8 cellular contexts compared by ENCODE assay signal in the genomic region with DNA sequence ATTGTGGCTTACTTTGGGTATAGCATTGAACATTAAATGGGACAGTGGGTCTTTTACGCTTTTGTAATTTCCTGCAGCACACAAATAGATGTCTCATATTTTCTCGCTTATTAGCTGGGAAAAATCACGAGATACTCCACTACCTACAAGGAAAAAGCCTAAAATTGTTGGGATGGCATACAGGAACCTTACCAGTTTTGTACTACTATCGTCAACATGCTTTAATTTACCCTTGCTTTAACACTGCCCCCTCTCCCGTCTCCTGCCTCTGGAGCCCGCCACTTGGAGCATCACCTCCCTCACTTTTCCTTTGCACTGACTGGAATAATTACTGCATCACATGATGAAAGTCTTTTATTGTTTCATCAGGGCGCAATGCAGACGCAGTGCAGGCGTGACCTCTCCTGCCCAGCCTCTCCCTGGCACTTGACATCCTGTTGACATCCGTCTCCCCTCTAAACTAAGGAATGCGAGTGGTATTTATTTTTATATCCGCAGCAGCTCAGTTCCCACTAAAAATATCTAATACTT. TPM values are rescaled to one million over a fixed set of nuclear protein-coding genes. Genes with fewer than 3 reads are reported as not detected.
A peak's percentile ranks its signal among the peaks of the same experiment; 100 is the strongest.
DNase-seq lines count a peak whose midpoint lies in the region; ATAC-seq and TF ChIP-seq lines count a peak whose summit lies in the region.

No MANE protein-coding gene starts in this region.

- TF ChIP-seq POLR2A in Raji (IDR thresholded peaks at IDR 0.05; ENCODE audit: insufficient read depth, low read depth, low read length) (0 out of 2 replicates have a peak, but pooled peaks have one; percentile 32), body of pancreas (IDR thresholded peaks at IDR 0.05) (peak in 2 of 3 donors; percentile 52 to 79)

- WGBS in body of pancreas, 2 donors, result 12 to 17% methylated on average over 12 of the region's 12 CpGs
- no CpG with 5 or more reads among the region's 12 CpGs for WGBS in iPS DF 6.9 (ENCODE audit: insufficient coverage, insufficient read length)

- H3K36me3 ChIP-seq in body of pancreas (replicated peaks in 1 of 2; ENCODE audit: insufficient read depth in 1 of 2, low read depth in 2 of 2), result peaks cover 0 to 7% of the 10 kb centered on the region in 2 donors
- H3K36me3 ChIP-seq in iPS DF 6.9 (ENCODE audit: control insufficient read depth, insufficient read depth, low read length), result peaks cover 4% of the 10 kb centered on the region; the same call in 1 of the 2 replicates
- H3K36me3 ChIP-seq in rectal smooth muscle tissue (ENCODE audit: control insufficient read depth, insufficient read depth, low read length), result peaks cover 3% of the 10 kb centered on the region

- H3K4me3 ChIP-seq in LNCaP clone FGC (ENCODE audit: low read depth, low read length) (peak overlapping the region; percentile 97), body of pancreas (peak overlapping the region in 1 of 2 donors; percentile 25), iPS DF 6.9 (ENCODE audit: low read length) (peak overlapping the region; percentile 60; the same call in 1 of the 2 replicates), rectal smooth muscle tissue (ENCODE audit: low read length) (peak overlapping the region; percentile 64)

- ATAC-seq in body of pancreas (peak; percentile 9), HG02870 (IDR thresholded peaks at IDR 0.05; ENCODE audit: unreplicated experiment) (no peak), HG03520 (IDR thresholded peaks at IDR 0.05; ENCODE audit: unreplicated experiment) (no peak)

- intact Hi-C loops in body of pancreas (cut with DNase I), result no loop called here

- H3K27me3 ChIP-seq in body of pancreas (no peaks in the 10 kb centered on the region), iPS DF 6.9 (ENCODE audit: control insufficient read depth, insufficient read depth, low read length) (no peaks in the 10 kb centered on the region), rectal smooth muscle tissue (ENCODE audit: control insufficient read depth, insufficient read depth, low read length) (no peaks in the 10 kb centered on the region)

- no peaks in the 10 kb centered on the region for H3K9me3 ChIP-seq in body of pancreas
- H3K9me3 ChIP-seq in iPS DF 6.9 (ENCODE audit: control insufficient read depth, insufficient read depth, low read length), result no peaks in the 10 kb centered on the region

- peak; percentile 45 for DNase-seq in DMS114 treated with DMSO at 0.1 percent for 48 hours (lab: John Stamatoyannopoulos, UW; ENCODE audit: unreplicated experiment)
- DNase-seq in LNCaP clone FGC (ENCODE audit: low read depth), result peak; percentile 61
- DNase-seq in body of pancreas, result peak; percentile 43 to 71 (median 56)
- DNase-seq in iPS DF 6.9 (ENCODE audit: low read depth, low spot score), result no peak

- H3K4me1 ChIP-seq in body of pancreas (peaks cover 20% of the 10 kb centered on the region), iPS DF 6.9 (ENCODE audit: control insufficient read depth, insufficient read depth, low read length) (0 out of 2 replicates have a peak, but pooled peaks cover 1% of the 10 kb centered on the region), rectal smooth muscle tissue (ENCODE audit: control insufficient read depth, insufficient read depth, low read length) (peaks cover 11% of the 10 kb centered on the region)

- H3K9ac ChIP-seq in rectal smooth muscle tissue (ENCODE audit: low read length), result peak overlapping the region; percentile 56

- TF ChIP-seq CTCF in LNCaP clone FGC (IDR thresholded peaks at IDR 0.05; ENCODE audit: control insufficient read depth, extremely low read depth, insufficient read depth) (no peak), body of pancreas (IDR thresholded peaks at IDR 0.05) (peak in 1 of 7 experiments; percentile 10)

- H3K27ac ChIP-seq in body of pancreas (peak overlapping the region; percentile 93 to 99 (median 97)), iPS DF 6.9 (ENCODE audit: low read length) (no peak overlapping the region), rectal smooth muscle tissue (ENCODE audit: low read depth, low read length) (peak overlapping the region; percentile 97)

RNA-seq across cellular contexts. Expression of gene FNBP4, which starts 1.0 kb away (rescaled TPM):
- total RNA-seq in body of pancreas, result 100 to 1,000 TPM in 1 of 2 donors, 10 to 100 TPM in 1; 87.9 to 129 TPM

RNA-seq across cellular contexts. Expression of gene AGBL2, which starts 53.0 kb away (rescaled TPM):
- 1 to 10 TPM; 2.9 to 5.3 TPM for total RNA-seq in body of pancreas
